ENCODE assay signal across 21 cellular contexts in genomic region chr4:76641758-76642157, GRCh38.
DNase-seq lines count a peak whose midpoint lies in the region; ATAC-seq and TF ChIP-seq lines count a peak whose summit lies in the region.
"Had no signal": no experiment of that assay in that cellular context is flagged by ENCODE, and none has a peak within 500 bp of the region (broad histone marks: within the 10 kb centered on the region; RNA-seq: fewer than 3 reads in every experiment).

No MANE protein-coding gene starts in this region.

- no peaks in the 10 kb centered on the region for H3K27me3 ChIP-seq in breast epithelium
- H3K27me3 ChIP-seq: esophagus muscularis mucosa, gastrocnemius medialis, ovary, upper lobe of left lung had no signal

- no peaks in the 10 kb centered on the region for H3K9me3 Mint-ChIP-seq in MCF 10A (ENCODE audit: unreplicated experiment)
- H3K9me3 Mint-ChIP-seq: activated T-helper 17 cell treated with anti-CD3 and anti-CD28 coated beads, Interleukin-2, amount 50 U/mL, for 72 hours; natural killer cell treated with Interleukin-12 subunit alpha and Interleukin-12 subunit beta and Interleukin-15 and Interleukin-18, amount 100 ng/mL, for 72 hours had no signal

- TF ChIP-seq CTCF in breast epithelium (IDR thresholded peaks at IDR 0.05) (no peak), MCF 10A (IDR thresholded peaks at IDR 0.05; ENCODE audit: unreplicated experiment) (no peak)

- no peak overlapping the region for H3K4me3 ChIP-seq in breast epithelium
- H3K4me3 ChIP-seq: esophagus muscularis mucosa, gastrocnemius medialis, HAP-1, ovary, upper lobe of left lung had no signal

- intact Hi-C loops in breast epithelium (cut with DNase I; ENCODE audit: low total_unique reads) (no loop called here), MCF 10A (cut with micrococcal nuclease) (no loop called here)

- H3K4me1 ChIP-seq in breast epithelium, result no peaks in the 10 kb centered on the region
- H3K4me1 ChIP-seq: esophagus muscularis mucosa, gastrocnemius medialis, HAP-1 had no signal

- CTCF ChIA-PET in MCF 10A (lab: Yijun Ruan, JAX), result no interaction called here

- POLR2A ChIA-PET in MCF 10A (lab: Yijun Ruan, JAX), result interaction anchor here (0.6 kb wide), 1 partner anchor 149 kb away, joined by 3 read pairs; no protein-coding TSS in a partner anchor

- no peak for DNase-seq in breast epithelium (ENCODE audit: low spot score in 2 of 2)
- no peak for DNase-seq in MCF 10A (ENCODE audit: unreplicated experiment)
- peak; percentile 43 for DNase-seq in NCI-H2107 treated with DMSO at 0.1 percent for 48 hours (lab: John Stamatoyannopoulos, UW; ENCODE audit: unreplicated experiment)
- DNase-seq in SHP77 treated with DMSO at 0.1 percent for 48 hours (lab: John Stamatoyannopoulos, UW), result peak; percentile 35
- DNase-seq in OCI-M1 (lab: John Stamatoyannopoulos, UW), result no peak
- no peak for DNase-seq in effector CD8-positive, alpha-beta T cell (lab: John Stamatoyannopoulos, UW)
- DNase-seq: effector CD4-positive, alpha-beta T cell; gastrocnemius medialis; KBM-7; NCI-H226; ovary; right cardiac atrium; upper lobe of left lung had no signal

- peaks cover 10% of the 10 kb centered on the region for H3K36me3 Mint-ChIP-seq in MCF 10A (ENCODE audit: insufficient read depth, unreplicated experiment)
- H3K36me3 Mint-ChIP-seq: activated naive CD8-positive, alpha-beta T cell; natural killer cell treated with Interleukin-12 subunit alpha and Interleukin-12 subunit beta and Interleukin-15 and Interleukin-18, amount 100 ng/mL, for 72 hours had no signal

- H3K27me3 Mint-ChIP-seq in MCF 10A (ENCODE audit: insufficient read depth, unreplicated experiment), result no peaks in the 10 kb centered on the region

- H3K27ac Mint-ChIP-seq in MCF 10A (ENCODE audit: low read depth, unreplicated experiment), result no peak overlapping the region
- H3K27ac Mint-ChIP-seq: activated naive CD8-positive, alpha-beta T cell; activated T-helper 17 cell treated with anti-CD3 and anti-CD28 coated beads, Interleukin-2, amount 50 U/mL, for 72 hours; natural killer cell treated with Interleukin-12 subunit alpha and Interleukin-12 subunit beta and Interleukin-15 and Interleukin-18, amount 100 ng/mL, for 72 hours had no signal

- BruUV-seq in MCF 10A (replicated peaks; lab: Mats Ljungman, UMichigan), result no TSS peak

- peak overlapping the region; percentile 74 to 80 for H3K27ac ChIP-seq in breast epithelium
- H3K27ac ChIP-seq: C4-2B, esophagus muscularis mucosa, gastrocnemius medialis, ovary, upper lobe of left lung had no signal

- TF ChIP-seq POLR2A in breast epithelium (IDR thresholded peaks at IDR 0.05), result no peak

- no peak overlapping the region for H3K4me3 Mint-ChIP-seq in MCF 10A (ENCODE audit: unreplicated experiment)
- H3K4me3 Mint-ChIP-seq: activated naive CD8-positive, alpha-beta T cell; activated T-helper 17 cell treated with anti-CD3 and anti-CD28 coated beads, Interleukin-2, amount 50 U/mL, for 72 hours; natural killer cell treated with Interleukin-12 subunit alpha and Interleukin-12 subunit beta and Interleukin-15 and Interleukin-18, amount 100 ng/mL, for 72 hours had no signal

- H3K4me1 Mint-ChIP-seq in MCF 10A (ENCODE audit: insufficient read depth, unreplicated experiment), result peaks cover 43% of the 10 kb centered on the region
- H3K4me1 Mint-ChIP-seq: activated T-helper 17 cell treated with anti-CD3 and anti-CD28 coated beads, Interleukin-2, amount 50 U/mL, for 72 hours had no signal

- no peak for ATAC-seq in HG02610 (IDR thresholded peaks at IDR 0.05; ENCODE audit: unreplicated experiment)
- ATAC-seq in HG02571 (IDR thresholded peaks at IDR 0.05; ENCODE audit: unreplicated experiment), result no peak
- ATAC-seq: activated T-helper 17 cell treated with anti-CD3 and anti-CD28 coated beads, Interleukin-2, amount 50 U/mL, for 72 hours; gastrocnemius medialis; natural killer cell treated with Interleukin-12 subunit alpha and Interleukin-12 subunit beta and Interleukin-15 and Interleukin-18, amount 100 ng/mL, for 72 hours; right cardiac atrium had no signal

- H3K36me3 ChIP-seq in breast epithelium, result no peaks in the 10 kb centered on the region
- H3K36me3 ChIP-seq: esophagus muscularis mucosa, gastrocnemius medialis, HAP-1, ovary, upper lobe of left lung had no signal

- H3K9me3 ChIP-seq in breast epithelium, result no peaks in the 10 kb centered on the region
- H3K9me3 ChIP-seq: esophagus muscularis mucosa, gastrocnemius medialis, HAP-1, ovary, upper lobe of left lung had no signal

Comparison
In these comparisons a context has a peak if more than half of its experiments do, and no peak if none do; other contexts are left out.
1. DNase-seq: peak in NCI-H2107 treated with DMSO at 0.1 percent for 48 hours (single experiment) and SHP77 treated with DMSO at 0.1 percent for 48 hours (single experiment); none in breast epithelium (0 of 2), MCF 10A (single experiment), OCI-M1 (single experiment) and effector CD8-positive, alpha-beta T cell (single experiment).